19 cellular contexts compared by ENCODE assay signal in genomic region chr10:69220510-69220909, GRCh38. TPM values are rescaled to one million over a fixed set of nuclear protein-coding genes. Genes with fewer than 3 reads are reported as not detected.
DNase-seq lines count a peak whose midpoint lies in the region; ATAC-seq, FAIRE-seq and TF ChIP-seq lines count a peak whose summit lies in the region.
"Had no signal": no experiment of that assay in that cellular context is flagged by ENCODE, and none has a peak within 500 bp of the region (broad histone marks: within the 10 kb centered on the region; RNA-seq: fewer than 3 reads in every experiment).

No MANE protein-coding gene starts in this region.

- H3K4ac ChIP-seq in H1 (replicated peaks; ENCODE audit: insufficient read length, low read depth, low read length), result no peak overlapping the region

- H3K4me3 ChIP-seq in H1 (ENCODE audit: extremely low read depth in 1 of 4, insufficient read depth in 2 of 4, low read depth in 3 of 4, low read length in 4 of 4) (no peak overlapping the region), muscle layer of duodenum (ENCODE audit: low read depth in 1 of 2, low read length in 2 of 2) (peak overlapping the region in 1 of 2 donors; percentile 49), upper lobe of right lung (peak overlapping the region; percentile 24), aorta (ENCODE audit: low read length in 2 of 2) (no peak overlapping the region)
- H3K4me3 ChIP-seq: left ventricle myocardium inferior, testis had no signal

- H4K8ac ChIP-seq in H1 (ENCODE audit: extremely low read depth, insufficient read depth, low read length), result no peak overlapping the region

- H3K27me3 Mint-ChIP-seq in activated naive CD8-positive, alpha-beta T cell treated with anti-CD3 and anti-CD28 coated beads, Interleukin-2, amount 10 ng/mL, durations not matched to agents 7 days and 5 days, result peaks cover 6% of the 10 kb centered on the region
- H3K27me3 Mint-ChIP-seq in activated naive CD8-positive, alpha-beta T cell treated with anti-CD3 and anti-CD28 coated beads, Interleukin-2, amount 50 U/mL, for 24 hours, result peaks cover under 1% of the 10 kb centered on the region

- no peaks in the 10 kb centered on the region for H3K23me2 ChIP-seq in H1 (ENCODE audit: low read depth, low read length)

- 87% methylated on average over 9 of the region's 9 CpGs; no CpG with 5 or more reads in 1 of the 2 experiments for WGBS in H1 (ENCODE audit: extremely low coverage in 1 of 2, insufficient coverage in 1 of 2, insufficient read length in 1 of 2, insufficient replicate concordance in 2 of 2, low coverage in 1 of 2, low lambda C conversion rate in 2 of 2, missing lambda C conversion rate in 1 of 2), 2 experiments
- WGBS in aorta, 2 donors, result 83 to 85% methylated on average over 9 of the region's 9 CpGs

- H3K23ac ChIP-seq in H1 (ENCODE audit: insufficient read length), result no peak overlapping the region

- no peak overlapping the region for H3K4me2 ChIP-seq in H1 (ENCODE audit: insufficient read depth in 1 of 2, low read depth in 2 of 2, low read length in 2 of 2)

- H3K27me3 ChIP-seq in H1 (replicated peaks in 1 of 4; ENCODE audit: control insufficient read depth in 3 of 4, extremely low read depth in 1 of 4, insufficient read depth in 3 of 4, low read length in 3 of 4) (no peaks in the 10 kb centered on the region), muscle layer of duodenum (ENCODE audit: low read depth, low read length) (no peaks in the 10 kb centered on the region), upper lobe of right lung (no peaks in the 10 kb centered on the region), aorta (ENCODE audit: control insufficient read depth in 1 of 2, insufficient read depth in 2 of 2, low read length in 1 of 2) (no peaks in the 10 kb centered on the region)
- H3K27me3 ChIP-seq: testis had no signal

- H3K36me3 ChIP-seq in H1 (ENCODE audit: control insufficient read depth in 2 of 4, insufficient read depth in 4 of 4, low read length in 3 of 4) (no peaks in the 10 kb centered on the region), muscle layer of duodenum (ENCODE audit: control insufficient read depth in 1 of 2, insufficient read depth in 2 of 2, low read length in 2 of 2) (no peaks in the 10 kb centered on the region), upper lobe of right lung (no peaks in the 10 kb centered on the region), aorta (ENCODE audit: control insufficient read depth in 1 of 2, insufficient read depth in 2 of 2, low read length in 1 of 2) (no peaks in the 10 kb centered on the region)
- H3K36me3 ChIP-seq: left ventricle myocardium inferior had no signal

- CTCF ChIA-PET in H1 (lab: Charles Lee; ENCODE audit: partially characterized antibody), result interaction anchor here (0.7 to 2.6 kb wide), 9 partner anchors 8 to 187 kb away, joined by 3 to 11 read pairs (median 3); no protein-coding TSS in a partner anchor

- H3K4me1 Mint-ChIP-seq in activated naive CD8-positive, alpha-beta T cell treated with anti-CD3 and anti-CD28 coated beads, Interleukin-2, amount 10 ng/mL, durations not matched to agents 7 days and 5 days, result peaks cover 41% of the 10 kb centered on the region
- peaks cover 36% of the 10 kb centered on the region for H3K4me1 Mint-ChIP-seq in activated naive CD8-positive, alpha-beta T cell treated with anti-CD3 and anti-CD28 coated beads, Interleukin-2, amount 50 U/mL, for 24 hours

- H3K36me3 Mint-ChIP-seq in activated naive CD8-positive, alpha-beta T cell treated with anti-CD3 and anti-CD28 coated beads, Interleukin-2, amount 10 ng/mL, durations not matched to agents 7 days and 5 days, result no peaks in the 10 kb centered on the region
- no peaks in the 10 kb centered on the region for H3K36me3 Mint-ChIP-seq in activated naive CD8-positive, alpha-beta T cell treated with anti-CD3 and anti-CD28 coated beads, Interleukin-2, amount 50 U/mL, for 24 hours (ENCODE audit: low read depth)
- H3K36me3 Mint-ChIP-seq: stimulated activated effector memory CD8-positive, alpha-beta T cell treated with anti-CD3 and anti-CD28 coated beads, Interleukin-12 subunit alpha, Interleukin-12 subunit beta, amount 100 ng/mL, for 72 hours had no signal

- no peak overlapping the region for H3K4me3 Mint-ChIP-seq in activated naive CD8-positive, alpha-beta T cell treated with anti-CD3 and anti-CD28 coated beads, Interleukin-2, amount 10 ng/mL, durations not matched to agents 7 days and 5 days
- H3K4me3 Mint-ChIP-seq in activated naive CD8-positive, alpha-beta T cell treated with anti-CD3 and anti-CD28 coated beads, Interleukin-2, amount 50 U/mL, for 24 hours, result no peak overlapping the region
- H3K4me3 Mint-ChIP-seq: stimulated activated effector memory CD8-positive, alpha-beta T cell treated with anti-CD3 and anti-CD28 coated beads, Interleukin-12 subunit alpha, Interleukin-12 subunit beta, amount 100 ng/mL, for 72 hours had no signal

- FAIRE-seq in H1 (lab: Jason Lieb, UNC), result no peak
- FAIRE-seq: D721Med, GM18507 had no signal

- no peaks in the 10 kb centered on the region for H4K20me1 ChIP-seq in H1 (replicated peaks in 1 of 2; ENCODE audit: control insufficient read depth in 1 of 2, insufficient read depth in 2 of 2, low read length in 2 of 2)

- no peak for ATAC-seq in activated naive CD8-positive, alpha-beta T cell treated with anti-CD3 and anti-CD28 coated beads, Interleukin-2, amount 10 ng/mL, durations not matched to agents 7 days and 5 days (ENCODE audit: low read depth)
- ATAC-seq in activated naive CD8-positive, alpha-beta T cell treated with anti-CD3 and anti-CD28 coated beads, Interleukin-2, amount 50 U/mL, for 24 hours, result no peak
- ATAC-seq in upper lobe of right lung, result peak; percentile 70
- ATAC-seq in GM18502 (IDR thresholded peaks at IDR 0.05; ENCODE audit: poor library complexity, unreplicated experiment), result no peak
- no peak for ATAC-seq in aorta (ENCODE audit: low FRiP score)
- ATAC-seq: Right ventricle myocardium inferior; sciatic nerve; stimulated activated effector memory CD8-positive, alpha-beta T cell treated with anti-CD3 and anti-CD28 coated beads, Interleukin-12 subunit alpha, Interleukin-12 subunit beta, amount 100 ng/mL, for 72 hours had no signal

- no peak for TF ChIP-seq RAD21 in H1 (IDR thresholded peaks at IDR 0.05 in 1 of 2, conservative IDR thresholded peaks at IDR 0.05 in 1 of 2; ENCODE audit: low read depth in 2 of 2, low read length in 2 of 2)

- H3K79me1 ChIP-seq in H1 (ENCODE audit: low read depth, low read length), result no peaks in the 10 kb centered on the region

- no peak overlapping the region for H4K91ac ChIP-seq in H1 (replicated peaks; ENCODE audit: insufficient read length, low read length)

- no peak overlapping the region for H3K14ac ChIP-seq in H1 (ENCODE audit: insufficient read length)

- peaks cover 4 to 6% (median 5%) of the 10 kb centered on the region in 4 experiments for H3K4me1 ChIP-seq in H1 (replicated peaks in 1 of 4; ENCODE audit: control insufficient read depth in 3 of 4, insufficient read depth in 4 of 4, low read length in 3 of 4)
- peaks cover 0 to 6% of the 10 kb centered on the region in 2 donors for H3K4me1 ChIP-seq in muscle layer of duodenum (ENCODE audit: control insufficient read depth in 1 of 2, insufficient read depth in 2 of 2, low read length in 2 of 2)
- peaks cover 25% of the 10 kb centered on the region for H3K4me1 ChIP-seq in upper lobe of right lung
- H3K4me1 ChIP-seq in aorta (ENCODE audit: control insufficient read depth in 1 of 2, insufficient read depth in 2 of 2, low read length in 2 of 2), result no peaks in the 10 kb centered on the region
- H3K4me1 ChIP-seq: left ventricle myocardium inferior had no signal

- POLR2A ChIA-PET in activated naive CD8-positive, alpha-beta T cell treated with anti-CD3 and anti-CD28 coated beads, Interleukin-2, amount 10 ng/mL, durations not matched to agents 7 days and 5 days (lab: Charles Lee), result interaction anchor here (0.5 kb wide), 1 partner anchor 950 kb away, joined by 4 read pairs; no protein-coding TSS in a partner anchor
- POLR2A ChIA-PET in H1 (lab: Charles Lee; ENCODE audit: partially characterized antibody), result no interaction called here

- no peaks in the 10 kb centered on the region for H3K9me3 Mint-ChIP-seq in activated naive CD8-positive, alpha-beta T cell treated with anti-CD3 and anti-CD28 coated beads, Interleukin-2, amount 10 ng/mL, durations not matched to agents 7 days and 5 days
- H3K9me3 Mint-ChIP-seq in activated naive CD8-positive, alpha-beta T cell treated with anti-CD3 and anti-CD28 coated beads, Interleukin-2, amount 50 U/mL, for 24 hours, result no peaks in the 10 kb centered on the region
- H3K9me3 Mint-ChIP-seq: stimulated activated effector memory CD8-positive, alpha-beta T cell treated with anti-CD3 and anti-CD28 coated beads, Interleukin-12 subunit alpha, Interleukin-12 subunit beta, amount 100 ng/mL, for 72 hours had no signal

- H3K9me3 ChIP-seq in H1 (ENCODE audit: insufficient read depth in 2 of 2, low read depth in 1 of 2, low read length in 1 of 2), result no peaks in the 10 kb centered on the region
- no peaks in the 10 kb centered on the region for H3K9me3 ChIP-seq in muscle layer of duodenum (ENCODE audit: control insufficient read depth in 1 of 2, low read length in 2 of 2)
- no peaks in the 10 kb centered on the region for H3K9me3 ChIP-seq in upper lobe of right lung
- no peaks in the 10 kb centered on the region for H3K9me3 ChIP-seq in aorta (ENCODE audit: control insufficient read depth, low read length)
- H3K9me3 ChIP-seq: left ventricle myocardium inferior, testis had no signal

- no peak for DNase-seq in activated naive CD8-positive, alpha-beta T cell treated with anti-CD3 and anti-CD28 coated beads, Interleukin-2, amount 10 ng/mL, durations not matched to agents 7 days and 5 days
- no peak for DNase-seq in activated naive CD8-positive, alpha-beta T cell treated with anti-CD3 and anti-CD28 coated beads, Interleukin-2, amount 50 U/mL, for 24 hours
- no peak for DNase-seq in H1 (ENCODE audit: low read depth in 1 of 2, low spot score in 2 of 2)
- no peak for DNase-seq in upper lobe of right lung
- no peak for DNase-seq in NCI-H2171 treated with DMSO at 0.1 percent for 48 hours (lab: John Stamatoyannopoulos, UW)
- DNase-seq in aorta, result no peak
- DNase-seq: activated CD4-positive, alpha-beta T cell treated with anti-CD3 and anti-CD28 coated beads for 48 hours; activated naive CD4-positive, alpha-beta T cell; left ventricle myocardium inferior; NCI-H1417 treated with DMSO at 0.1 percent for 48 hours; NCI-H524 treated with DMSO at 0.1 percent for 48 hours; testis had no signal

- intact Hi-C loops in upper lobe of right lung (cut with DNase I) (no loop called here), aorta (cut with DNase I) (no loop called here)

- no peak overlapping the region for H2AFZ ChIP-seq in H1 (ENCODE audit: low read length)

- no peak for TF ChIP-seq EP300 in H1 (IDR thresholded peaks at IDR 0.05; ENCODE audit: borderline replicate concordance in 1 of 2, low read depth in 2 of 2, low read length in 2 of 2)

- H3K27ac Mint-ChIP-seq in activated naive CD8-positive, alpha-beta T cell treated with anti-CD3 and anti-CD28 coated beads, Interleukin-2, amount 10 ng/mL, durations not matched to agents 7 days and 5 days, result peak overlapping the region; percentile 71
- no peak overlapping the region for H3K27ac Mint-ChIP-seq in activated naive CD8-positive, alpha-beta T cell treated with anti-CD3 and anti-CD28 coated beads, Interleukin-2, amount 50 U/mL, for 24 hours
- H3K27ac Mint-ChIP-seq: stimulated activated effector memory CD8-positive, alpha-beta T cell treated with anti-CD3 and anti-CD28 coated beads, Interleukin-12 subunit alpha, Interleukin-12 subunit beta, amount 100 ng/mL, for 72 hours had no signal

- no peak overlapping the region for H3K27ac ChIP-seq in H1 (ENCODE audit: low read depth, low read length)
- peak overlapping the region; percentile 27 for H3K27ac ChIP-seq in muscle layer of duodenum (ENCODE audit: low read length)
- H3K27ac ChIP-seq in upper lobe of right lung, result no peak overlapping the region
- no peak overlapping the region for H3K27ac ChIP-seq in aorta (ENCODE audit: low read depth in 1 of 2, low read length in 2 of 2)
- H3K27ac ChIP-seq: left ventricle myocardium inferior, testis had no signal

- H4K5ac ChIP-seq in H1 (ENCODE audit: insufficient read length, low read depth, low read length), result no peak overlapping the region

- H2BK20ac ChIP-seq in H1 (ENCODE audit: low read length), result no peak overlapping the region

- no peak for TF ChIP-seq POLR2A in H1 (IDR thresholded peaks at IDR 0.05; ENCODE audit: control extremely low read depth in 1 of 2, low read depth in 2 of 2, low read length in 2 of 2)

- no peak overlapping the region for H3K56ac ChIP-seq in H1 (replicated peaks; ENCODE audit: insufficient read length, low read depth, low read length)

- no peak for TF ChIP-seq CTCF in H1 (IDR thresholded peaks at IDR 0.05; ENCODE audit: control extremely low read depth in 1 of 3, insufficient read depth in 1 of 3, low read depth in 1 of 3, low read length in 3 of 3)
- TF ChIP-seq CTCF in upper lobe of right lung (IDR thresholded peaks at IDR 0.05), result no peak

- H2BK15ac ChIP-seq in H1 (ENCODE audit: low read length), result no peak overlapping the region

- no peak overlapping the region for H3K18ac ChIP-seq in H1 (ENCODE audit: extremely low read depth, low read length)

- H2BK5ac ChIP-seq in H1 (ENCODE audit: low read depth, low read length), result no peak overlapping the region

- no peaks in the 10 kb centered on the region for H3K79me2 ChIP-seq in H1 (ENCODE audit: control insufficient read depth in 1 of 2, insufficient read depth in 2 of 2, low read length in 2 of 2)

- H2BK120ac ChIP-seq in H1 (replicated peaks; ENCODE audit: low read depth, low read length), result no peak overlapping the region

- H3K9ac ChIP-seq in H1 (replicated peaks in 1 of 4; ENCODE audit: extremely low read depth in 1 of 4, low read depth in 3 of 4, low read length in 3 of 4), result no peak overlapping the region

- no peak overlapping the region for H2BK12ac ChIP-seq in H1 (ENCODE audit: low read depth, low read length)

- H2AK5ac ChIP-seq in H1 (ENCODE audit: low read depth, low read length), result 0 out of 2 replicates have a peak overlapping the region, but pooled peaks have one; percentile 11

RNA-seq across cellular contexts. Expression of gene HKDC1, which starts 0.4 kb away (rescaled TPM):
- total RNA-seq in activated naive CD8-positive, alpha-beta T cell treated with anti-CD3 and anti-CD28 coated beads, Interleukin-2, amount 10 ng/mL, durations not matched to agents 7 days and 5 days, result 1 to 10 TPM in 1 of 2 experiments, under 1 TPM in 1; 0.68 to 1.1 TPM
- total RNA-seq in H1 (2021; fragmentation: NEBNext Ultra II Directional; extraction: Animal tissue kit (Norgen Biotek cat#: 25700)), result 0.11 and 0.78 TPM in 2 replicates
- polyA plus RNA-seq in H1 (2011; rRNA removed), result 0.05 and 0.12 TPM in 2 replicates
- polyA plus RNA-seq in H1 (2011; cell fraction: cytosol; rRNA removed), result 0.12 TPM
- 0.24 TPM for polyA plus RNA-seq in H1 (2011; cell fraction: nucleus; rRNA removed)
- 0.09 to 0.12 TPM (median 0.12 TPM) in 3 of 4 replicates, not detected in the other for polyA plus RNA-seq in H1 (2012, experiment 1 of 2)
- not detected for polyA plus RNA-seq in H1 (2012, experiment 2 of 2)
- polyA plus RNA-seq in H1 (2013, experiment 1 of 2), result 0.18 TPM
- 0.11 TPM for polyA plus RNA-seq in H1 (2013, experiment 2 of 2)
- 0.37 TPM in 1 of 2 replicates, not detected in the other for polyA minus RNA-seq in H1 (2011; rRNA and poly(A)+ RNA removed)
- polyA minus RNA-seq in H1 (2011; cell fraction: cytosol; rRNA and poly(A)+ RNA removed), result not detected
- not detected for polyA minus RNA-seq in H1 (2011; cell fraction: nucleus; rRNA and poly(A)+ RNA removed)
- 9.6 TPM for total RNA-seq in upper lobe of right lung
- total RNA-seq in aorta, result not detected
- 1 to 10 TPM in 1 of 2 donors, not detected in 1; 3.1 TPM for polyA plus RNA-seq in aorta
- total RNA-seq: left ventricle myocardium inferior, Right ventricle myocardium inferior had no signal

RNA-seq across cellular contexts. Expression of gene SUPV3L1, which starts 40.5 kb away (rescaled TPM):
- total RNA-seq in activated naive CD8-positive, alpha-beta T cell treated with anti-CD3 and anti-CD28 coated beads, Interleukin-2, amount 10 ng/mL, durations not matched to agents 7 days and 5 days, result 10 to 100 TPM; 35.6 to 38.3 TPM
- 43.4 and 45.6 TPM in 2 replicates for total RNA-seq in H1 (2021; fragmentation: NEBNext Ultra II Directional; extraction: Animal tissue kit (Norgen Biotek cat#: 25700))
- polyA plus RNA-seq in H1 (2011; rRNA removed) (22.0 and 34.6 TPM in 2 replicates), aorta (10 to 100 TPM; 15.8 to 76.3 TPM)
- polyA plus RNA-seq in H1 (2011; cell fraction: cytosol; rRNA removed), result 37.5 TPM
- 16.2 TPM for polyA plus RNA-seq in H1 (2011; cell fraction: nucleus; rRNA removed)
- polyA plus RNA-seq in H1 (2012, experiment 1 of 2), result 33.3 to 40.7 TPM (median 36.0 TPM) in 4 replicates
- 10.5 TPM for polyA plus RNA-seq in H1 (2012, experiment 2 of 2)
- 39.0 TPM for polyA plus RNA-seq in H1 (2013, experiment 1 of 2)
- polyA plus RNA-seq in H1 (2013, experiment 2 of 2), result 36.7 TPM
- polyA minus RNA-seq in H1 (2011; rRNA and poly(A)+ RNA removed), result 46.3 and 53.0 TPM in 2 replicates
- polyA minus RNA-seq in H1 (2011; cell fraction: cytosol; rRNA and poly(A)+ RNA removed), result 25.5 TPM
- polyA minus RNA-seq in H1 (2011; cell fraction: nucleus; rRNA and poly(A)+ RNA removed), result 31.4 TPM
- total RNA-seq in upper lobe of right lung (21.0 TPM), aorta (10 to 100 TPM; 21.4 to 28.2 TPM)

RNA-seq across cellular contexts. Expression of gene HK1, which starts 57.8 kb away (rescaled TPM):
- 100 to 1,000 TPM; 118 to 123 TPM for total RNA-seq in activated naive CD8-positive, alpha-beta T cell treated with anti-CD3 and anti-CD28 coated beads, Interleukin-2, amount 10 ng/mL, durations not matched to agents 7 days and 5 days
- total RNA-seq in H1 (2021; fragmentation: NEBNext Ultra II Directional; extraction: Animal tissue kit (Norgen Biotek cat#: 25700)), result 237 and 247 TPM in 2 replicates
- polyA plus RNA-seq in H1 (2011; rRNA removed) (55.8 and 91.2 TPM in 2 replicates), aorta (10 to 100 TPM; 41.7 to 67.6 TPM)
- 99.9 TPM for polyA plus RNA-seq in H1 (2011; cell fraction: cytosol; rRNA removed)
- polyA plus RNA-seq in H1 (2011; cell fraction: nucleus; rRNA removed), result 110 TPM
- 178 to 213 TPM (median 203 TPM) in 4 replicates for polyA plus RNA-seq in H1 (2012, experiment 1 of 2)
- polyA plus RNA-seq in H1 (2012, experiment 2 of 2), result 65.2 TPM
- polyA plus RNA-seq in H1 (2013, experiment 1 of 2), result 115 TPM
- polyA plus RNA-seq in H1 (2013, experiment 2 of 2), result 110 TPM
- polyA minus RNA-seq in H1 (2011; rRNA and poly(A)+ RNA removed), result 135 and 144 TPM in 2 replicates
- polyA minus RNA-seq in H1 (2011; cell fraction: cytosol; rRNA and poly(A)+ RNA removed), result 76.1 TPM
- polyA minus RNA-seq in H1 (2011; cell fraction: nucleus; rRNA and poly(A)+ RNA removed), result 44.9 TPM
- total RNA-seq in upper lobe of right lung (84.0 TPM), aorta (100 to 1,000 TPM; 117 to 133 TPM)
